In the genomic region with DNA sequence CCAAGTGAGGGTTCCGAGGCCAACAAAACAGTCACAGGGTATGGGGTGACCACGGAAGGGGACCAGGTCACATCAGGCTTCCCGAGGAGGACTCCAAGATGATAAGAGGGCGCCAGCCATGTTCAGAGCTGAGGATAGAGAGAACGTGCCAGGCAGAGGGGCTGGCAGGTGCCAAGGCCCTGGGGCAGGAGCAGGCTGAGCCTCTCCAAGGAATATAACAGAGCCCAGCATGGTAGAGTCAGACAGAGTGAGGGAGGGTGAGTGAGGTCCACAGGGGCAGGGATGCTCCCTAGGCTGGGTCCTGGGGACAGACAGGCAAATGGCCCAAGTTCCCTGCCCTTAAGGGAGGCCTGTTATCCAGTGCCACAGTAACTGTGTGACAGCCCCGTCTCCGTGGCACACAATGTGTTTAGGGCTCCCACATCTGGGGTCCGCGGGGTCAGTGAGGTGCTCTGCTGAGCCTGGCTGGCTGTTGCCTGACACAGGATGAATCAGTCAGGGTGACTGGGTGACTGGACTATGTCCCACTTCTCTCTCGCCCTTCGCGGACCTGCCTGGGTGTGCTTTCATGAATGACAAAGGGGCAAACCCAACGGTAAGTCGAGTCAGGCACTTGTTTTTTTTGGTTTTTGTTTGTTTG, we compare ENCODE assay signal across 13 cellular contexts.
DNase-seq lines count a peak whose midpoint lies in the region; ATAC-seq and TF ChIP-seq lines count a peak whose summit lies in the region.
"Had no signal": no experiment of that assay in that cellular context is flagged by ENCODE, and none has a peak within 500 bp of the region (broad histone marks: within the 10 kb centered on the region; RNA-seq: fewer than 3 reads in every experiment).

No MANE protein-coding gene starts in this region.

- H3K36me3 Mint-ChIP-seq in chondrocyte (ENCODE audit: low read depth) (no peaks in the 10 kb centered on the region), neural crest cell (ENCODE audit: low read depth) (no peaks in the 10 kb centered on the region)
- H3K36me3 Mint-ChIP-seq: CD4-positive, CD25-positive, alpha-beta regulatory T cell had no signal

- intact Hi-C loops in aorta (cut with DNase I), result no loop called here

- H3K36me3 ChIP-seq in HEK293 (ENCODE audit: control insufficient read depth in 2 of 2, insufficient read depth in 1 of 2, low read length in 2 of 2) (no peaks in the 10 kb centered on the region), aorta (ENCODE audit: control insufficient read depth in 1 of 2, insufficient read depth in 2 of 2, low read length in 1 of 2) (no peaks in the 10 kb centered on the region)
- H3K36me3 ChIP-seq: BLaER1 treated with 17β-estradiol and CSF1 and Interleukin-3, amounts not matched to agents 10 nM and 100 nM had no signal

- H3K4me3 ChIP-seq in HEK293 (ENCODE audit: low read depth, low read length) (no peak overlapping the region), aorta (ENCODE audit: low read length in 2 of 2) (no peak overlapping the region)
- H3K4me3 ChIP-seq: BLaER1 treated with 17β-estradiol and CSF1 and Interleukin-3, amounts not matched to agents 10 nM and 100 nM had no signal

- H3K9me3 ChIP-seq in HEK293 (ENCODE audit: control insufficient read depth, insufficient read depth, low read depth, low read length), result no peaks in the 10 kb centered on the region
- H3K9me3 ChIP-seq in aorta (ENCODE audit: control insufficient read depth, low read length), result no peaks in the 10 kb centered on the region
- H3K9me3 ChIP-seq: BLaER1 treated with 17β-estradiol and CSF1 and Interleukin-3, amounts not matched to agents 10 nM and 100 nM had no signal

- DNase-seq in chondrocyte (ENCODE audit: low spot score), result peak; percentile 61
- DNase-seq in neural crest cell (ENCODE audit: low read depth, low spot score), result no peak
- no peak for DNase-seq in aorta
- no peak for DNase-seq in kidney glomerular epithelial cell (lab: John Stamatoyannopoulos, UW)
- DNase-seq in NCI-H2171 (lab: John Stamatoyannopoulos, UW), result no peak
- DNase-seq: ACHN; CD4-positive, CD25-positive, alpha-beta regulatory T cell; DMS 273 treated with DMSO at 0.1 percent for 48 hours; HCEC 1CT had no signal

- CTCF ChIA-PET in HEK293 (lab: Yijun Ruan, JAX), result no interaction called here

- POLR2A ChIA-PET in HEK293 (lab: Yijun Ruan, JAX), result interaction anchor here (1.1 kb wide), 1 partner anchor 295 kb away, joined by 3 read pairs; a partner anchor contains a TSS

- H3K27me3 Mint-ChIP-seq in chondrocyte (ENCODE audit: low read depth), result no peaks in the 10 kb centered on the region
- H3K27me3 Mint-ChIP-seq in neural crest cell (ENCODE audit: low read depth), result peaks cover 5% of the 10 kb centered on the region
- H3K27me3 Mint-ChIP-seq: CD4-positive, CD25-positive, alpha-beta regulatory T cell had no signal

- no peaks in the 10 kb centered on the region for H3K4me1 ChIP-seq in HEK293 (ENCODE audit: control insufficient read depth, insufficient read depth, low read length)
- H3K4me1 ChIP-seq in aorta (ENCODE audit: control insufficient read depth in 1 of 2, insufficient read depth in 2 of 2, low read length in 2 of 2), result no peaks in the 10 kb centered on the region

- H3K4me3 Mint-ChIP-seq in chondrocyte (ENCODE audit: unreplicated experiment), result no peak overlapping the region
- H3K4me3 Mint-ChIP-seq in neural crest cell, result no peak overlapping the region
- H3K4me3 Mint-ChIP-seq: CD4-positive, CD25-positive, alpha-beta regulatory T cell had no signal

- H3K27ac Mint-ChIP-seq in chondrocyte (ENCODE audit: unreplicated experiment) (no peak overlapping the region), neural crest cell (ENCODE audit: unreplicated experiment) (peak overlapping the region; percentile 19)

- peak; percentile 44 for ATAC-seq in aorta (ENCODE audit: low FRiP score)
- no peak for ATAC-seq in GM18520 (IDR thresholded peaks at IDR 0.05; ENCODE audit: unreplicated experiment)
- ATAC-seq: HepG2 had no signal

- H3K27ac ChIP-seq in HEK293 (ENCODE audit: extremely low read depth, low read depth, low read length) (no peak overlapping the region), aorta (ENCODE audit: low read depth in 1 of 2, low read length in 2 of 2) (no peak overlapping the region)
- H3K27ac ChIP-seq: BLaER1 treated with 17β-estradiol and CSF1 and Interleukin-3, amounts not matched to agents 10 nM and 100 nM had no signal

- TF ChIP-seq CTCF in HEK293 (tag by site-specific recombination; IDR thresholded peaks at IDR 0.05), result no peak
- no peak for TF ChIP-seq CTCF in chondrocyte (IDR thresholded peaks at IDR 0.05)
- no peak for TF ChIP-seq CTCF in neural crest cell (conservative IDR thresholded peaks at IDR 0.05)

- WGBS in aorta, 2 donors, result 75 to 80% methylated on average over 14 of the region's 14 CpGs

- no peaks in the 10 kb centered on the region for H3K9me3 Mint-ChIP-seq in chondrocyte (ENCODE audit: low read depth)
- H3K9me3 Mint-ChIP-seq in neural crest cell, result no peaks in the 10 kb centered on the region

- H3K4me1 Mint-ChIP-seq in chondrocyte (ENCODE audit: low read depth) (no peaks in the 10 kb centered on the region), neural crest cell (no peaks in the 10 kb centered on the region)

- no peaks in the 10 kb centered on the region for H3K27me3 ChIP-seq in aorta (ENCODE audit: control insufficient read depth in 1 of 2, insufficient read depth in 2 of 2, low read length in 1 of 2)
- H3K27me3 ChIP-seq: BLaER1 treated with 17β-estradiol and CSF1 and Interleukin-3, amounts not matched to agents 10 nM and 100 nM had no signal

TF ChIP-seq in HEK293, 187 proteins besides CTCF, POLR2A, EP300 and RAD21:
- peak; percentile 78 for TF ChIP-seq ZNF623 (tag by site-specific recombination; IDR thresholded peaks at IDR 0.05)
- no peak for TF ChIP-seq ZNF514 (tag by site-specific recombination; IDR thresholded peaks at IDR 0.05)
